In genomic region chr13:29861694-29862110, GRCh38 we compare ENCODE assay signal across 17 cellular contexts. TPM values are rescaled to one million over a fixed set of nuclear protein-coding genes. Genes with fewer than 3 reads are reported as not detected.
A peak's percentile ranks its signal among the peaks of the same experiment; 100 is the strongest.
DNase-seq lines count a peak whose midpoint lies in the region; ATAC-seq, FAIRE-seq and TF ChIP-seq lines count a peak whose summit lies in the region.
"Had no signal": no experiment of that assay in that cellular context is flagged by ENCODE, and none has a peak within 500 bp of the region (broad histone marks: within the 10 kb centered on the region; RNA-seq: fewer than 3 reads in every experiment).

No MANE protein-coding gene starts in this region.

- TF ChIP-seq EP300 in H1 (IDR thresholded peaks at IDR 0.05; ENCODE audit: borderline replicate concordance in 1 of 2, low read depth in 2 of 2, low read length in 2 of 2) = no peak

- intact Hi-C loops in IMR-90 (cut with micrococcal nuclease) = loop anchor here (5.0 kb wide), 1 partner anchor 41 kb away; no protein-coding TSS in a partner anchor
- intact Hi-C loops in right cardiac atrium (cut with DNase I) = no loop called here

- H3K23ac ChIP-seq in IMR-90 (ENCODE audit: low read depth, low read length) (no peak overlapping the region), H1 (ENCODE audit: insufficient read length) (no peak overlapping the region), mesendoderm (ENCODE audit: low read length) (no peak overlapping the region)

- H3K9ac ChIP-seq in IMR-90 (ENCODE audit: low read depth, low read length) (no peak overlapping the region), H1 (replicated peaks in 1 of 4; ENCODE audit: extremely low read depth in 1 of 4, low read depth in 3 of 4, low read length in 3 of 4) (no peak overlapping the region), mesendoderm (ENCODE audit: low read length) (no peak overlapping the region)
- H3K9ac ChIP-seq: BLaER1 had no signal

- H3K4me3 ChIP-seq in AG09309 (ENCODE audit: control insufficient read depth, low read depth, low read length) (no peak overlapping the region), IMR-90 (ENCODE audit: insufficient read depth, low read depth, low read length) (no peak overlapping the region), H1 (ENCODE audit: extremely low read depth in 1 of 4, insufficient read depth in 2 of 4, low read depth in 3 of 4, low read length in 4 of 4) (no peak overlapping the region), mesendoderm (ENCODE audit: low read length) (no peak overlapping the region), right cardiac atrium (ENCODE audit: low read length) (no peak overlapping the region)
- H3K4me3 ChIP-seq: BLaER1, Peyer's patch had no signal

- H4K5ac ChIP-seq in IMR-90 (ENCODE audit: low read depth, low read length) = no peak overlapping the region
- H4K5ac ChIP-seq in H1 (ENCODE audit: insufficient read length, low read depth, low read length) = no peak overlapping the region
- no peak overlapping the region for H4K5ac ChIP-seq in mesendoderm (ENCODE audit: low read length)

- H4K91ac ChIP-seq in IMR-90 (ENCODE audit: insufficient read depth, low read depth, low read length) (peak overlapping the region; percentile 88), H1 (replicated peaks; ENCODE audit: insufficient read length, low read length) (no peak overlapping the region)

- DNase-seq in AG09309 (ENCODE audit: low read depth) (peak; percentile 92), IMR-90 (peak; percentile 97), H1 (ENCODE audit: low read depth in 1 of 2, low spot score in 2 of 2) (no peak), mesendoderm (peak; percentile 68), NCI-H1105 treated with DMSO at 0.1 percent for 48 hours (lab: John Stamatoyannopoulos, UW) (no peak), right cardiac atrium (no peak)
- DNase-seq: activated CD4-positive, alpha-beta T cell treated with anti-CD3 and anti-CD28 coated beads, Interleukin-2, amount 50 U/mL, for 48 hours; activated effector memory CD4-positive, alpha-beta T cell treated with anti-CD3 and anti-CD28 coated beads, Interleukin-2, amount 50 U/mL, for 16 hours; DND-41; NCI-H1436; NCI-H510A treated with DMSO at 0.1 percent for 48 hours; Peyer's patch; retina; stimulated activated naive CD4-positive, alpha-beta T cell had no signal

- no peak overlapping the region for H2AK9ac ChIP-seq in IMR-90 (replicated peaks; ENCODE audit: low read depth, low read length, poor library complexity)

- CTCF ChIA-PET in IMR-90 (lab: Yijun Ruan, JAX) = no interaction called here
- CTCF ChIA-PET in H1 (lab: Charles Lee; ENCODE audit: partially characterized antibody) = no interaction called here

- no peak for TF ChIP-seq CTCF in AG09309 (IDR thresholded peaks at IDR 0.05; ENCODE audit: control insufficient read depth, insufficient read depth, low read depth, low read length, missing control alignments)
- TF ChIP-seq CTCF in IMR-90 (conservative IDR thresholded peaks at IDR 0.05; ENCODE audit: low read depth, low read length) = no peak
- TF ChIP-seq CTCF in H1 (IDR thresholded peaks at IDR 0.05; ENCODE audit: control extremely low read depth in 1 of 3, insufficient read depth in 1 of 3, low read depth in 1 of 3, low read length in 3 of 3) = no peak

- 14% methylated on average over 4 of the region's 8 CpGs; no CpG with 5 or more reads in 1 of the 2 experiments for WGBS in IMR-90 (ENCODE audit: extremely low coverage in 2 of 2, insufficient read length in 1 of 2), 2 experiments
- WGBS in H1 (ENCODE audit: extremely low coverage in 1 of 2, insufficient coverage in 1 of 2, insufficient read length in 1 of 2, insufficient replicate concordance in 2 of 2, low coverage in 1 of 2, low lambda C conversion rate in 2 of 2, missing lambda C conversion rate in 1 of 2), 2 experiments = 94% methylated on average over 8 of the region's 8 CpGs; no CpG with 5 or more reads in 1 of the 2 experiments
- no CpG with 5 or more reads among the region's 8 CpGs for WGBS in mesendoderm (ENCODE audit: extremely low coverage, insufficient coverage, low lambda C conversion rate)
- 93% methylated on average over 8 of the region's 8 CpGs for WGBS in right cardiac atrium

- H2BK15ac ChIP-seq in IMR-90 (ENCODE audit: low read depth, low read length) (no peak overlapping the region; the same call in 2 of the 3 replicates), H1 (ENCODE audit: low read length) (no peak overlapping the region), mesendoderm (replicated peaks; ENCODE audit: low read depth) (no peak overlapping the region)

- H4K20me1 ChIP-seq in IMR-90 (ENCODE audit: insufficient read depth, low read length) (no peaks in the 10 kb centered on the region), H1 (replicated peaks in 1 of 2; ENCODE audit: control insufficient read depth in 1 of 2, insufficient read depth in 2 of 2, low read length in 2 of 2) (no peaks in the 10 kb centered on the region)
- H4K20me1 ChIP-seq: BLaER1 had no signal

- no peaks in the 10 kb centered on the region; the same call in 1 of the 2 replicates for H3K23me2 ChIP-seq in H1 (ENCODE audit: low read depth, low read length)

- no peak overlapping the region; the same call in 1 of the 2 replicates for H3K56ac ChIP-seq in IMR-90 (ENCODE audit: extremely low read depth, insufficient read depth, low read length)
- H3K56ac ChIP-seq in H1 (replicated peaks; ENCODE audit: insufficient read length, low read depth, low read length) = no peak overlapping the region
- H3K56ac ChIP-seq in mesendoderm (ENCODE audit: low read length) = no peak overlapping the region

- H3K27ac ChIP-seq in IMR-90 (ENCODE audit: insufficient read depth, low read length) (peak overlapping the region; percentile 51), H1 (ENCODE audit: low read depth, low read length) (no peak overlapping the region), mesendoderm (ENCODE audit: low read depth, low read length) (no peak overlapping the region), right cardiac atrium (ENCODE audit: low read length) (no peak overlapping the region)
- H3K27ac ChIP-seq: BLaER1, Peyer's patch had no signal

- H2BK20ac ChIP-seq in IMR-90 (ENCODE audit: low read depth, low read length) = peak overlapping the region; percentile 98
- no peak overlapping the region for H2BK20ac ChIP-seq in H1 (ENCODE audit: low read length)

- H3K18ac ChIP-seq in IMR-90 (ENCODE audit: low read depth, low read length) = no peak overlapping the region
- no peak overlapping the region for H3K18ac ChIP-seq in H1 (ENCODE audit: extremely low read depth, low read length)
- no peak overlapping the region for H3K18ac ChIP-seq in mesendoderm (ENCODE audit: low read length)

- TF ChIP-seq RAD21 in IMR-90 (IDR thresholded peaks at IDR 0.05; ENCODE audit: low read length) (no peak), H1 (IDR thresholded peaks at IDR 0.05 in 1 of 2, conservative IDR thresholded peaks at IDR 0.05 in 1 of 2; ENCODE audit: low read depth in 2 of 2, low read length in 2 of 2) (no peak)

- BruUV-seq in IMR-90 (replicated peaks; lab: Mats Ljungman, UMichigan) = no TSS peak

- H2BK120ac ChIP-seq in IMR-90 (ENCODE audit: low read depth, low read length) (peak overlapping the region; percentile 98), H1 (replicated peaks; ENCODE audit: low read depth, low read length) (no peak overlapping the region), mesendoderm (ENCODE audit: low read depth, low read length) (no peak overlapping the region)

- no peak for TF ChIP-seq POLR2A in IMR-90 (IDR thresholded peaks at IDR 0.05; ENCODE audit: low read depth, low read length)
- no peak for TF ChIP-seq POLR2A in H1 (IDR thresholded peaks at IDR 0.05; ENCODE audit: control extremely low read depth in 1 of 2, low read depth in 2 of 2, low read length in 2 of 2)

- H3K79me1 ChIP-seq in IMR-90 (ENCODE audit: low read depth in 1 of 2, low read length in 2 of 2) (no peaks in the 10 kb centered on the region), H1 (ENCODE audit: low read depth, low read length) (no peaks in the 10 kb centered on the region), mesendoderm (ENCODE audit: low read length) (no peaks in the 10 kb centered on the region)

- H2BK12ac ChIP-seq in H1 (ENCODE audit: low read depth, low read length) = no peak overlapping the region

- H3K4ac ChIP-seq in IMR-90 (ENCODE audit: low read depth, low read length) (peak overlapping the region; percentile 96), H1 (replicated peaks; ENCODE audit: insufficient read length, low read depth, low read length) (no peak overlapping the region), mesendoderm (ENCODE audit: low read depth, low read length) (no peak overlapping the region)

- dilution Hi-C loops in IMR-90 (cut with HindIII; ENCODE audit: low sequenced_read_pairs, unreplicated experiment) = no loop called here

- H2AK5ac ChIP-seq in IMR-90 (ENCODE audit: low read depth, low read length) (no peak overlapping the region; the same call in 1 of the 2 replicates), H1 (ENCODE audit: low read depth, low read length) (peak overlapping the region; percentile 32; the same call in 1 of the 2 replicates), mesendoderm (ENCODE audit: low read length) (no peak overlapping the region)

- H3K4me1 ChIP-seq in IMR-90 (ENCODE audit: control insufficient read depth, insufficient read depth, low read length) (peaks cover 10% of the 10 kb centered on the region; the same call in 1 of the 2 replicates), H1 (replicated peaks in 1 of 4; ENCODE audit: control insufficient read depth in 3 of 4, insufficient read depth in 4 of 4, low read length in 3 of 4) (no peaks in the 10 kb centered on the region), mesendoderm (ENCODE audit: control insufficient read depth, low read depth, low read length) (no peaks in the 10 kb centered on the region), right cardiac atrium (ENCODE audit: control insufficient read depth, insufficient read depth, low read length) (no peaks in the 10 kb centered on the region)
- H3K4me1 ChIP-seq: BLaER1, Peyer's patch had no signal

- H2AFZ ChIP-seq in IMR-90 (replicated peaks; ENCODE audit: low read length, poor library complexity) (peak overlapping the region; percentile 72), H1 (ENCODE audit: low read length) (no peak overlapping the region)

- no peak overlapping the region; the same call in 1 of the 2 replicates for H3K4me2 ChIP-seq in IMR-90 (ENCODE audit: low read depth, low read length)
- no peak overlapping the region for H3K4me2 ChIP-seq in H1 (ENCODE audit: insufficient read depth in 1 of 2, low read depth in 2 of 2, low read length in 2 of 2)
- no peak overlapping the region for H3K4me2 ChIP-seq in mesendoderm (ENCODE audit: low read length)
- H3K4me2 ChIP-seq: BLaER1 had no signal

- H2BK5ac ChIP-seq in IMR-90 (ENCODE audit: low read depth, low read length, poor library complexity, severe bottlenecking) (peak overlapping the region; percentile 98), H1 (ENCODE audit: low read depth, low read length) (no peak overlapping the region), mesendoderm (ENCODE audit: low read length) (no peak overlapping the region)

- POLR2A ChIA-PET in IMR-90 (lab: Charles Lee; ENCODE audit: unreplicated experiment) = interaction anchor here (1.0 kb wide), 1 partner anchor 13 kb away, joined by 3 read pairs; no protein-coding TSS in a partner anchor
- POLR2A ChIA-PET in H1 (lab: Charles Lee; ENCODE audit: partially characterized antibody) = no interaction called here

- 0 out of 2 replicates have a peak overlapping the region, but pooled peaks have one; percentile 86 for H3K14ac ChIP-seq in IMR-90 (replicated peaks; ENCODE audit: low read depth, low read length)
- H3K14ac ChIP-seq in H1 (ENCODE audit: insufficient read length) = no peak overlapping the region

- peak overlapping the region; percentile 86 to 93; a peak in 1 of 4 replicates for H4K8ac ChIP-seq in IMR-90 (ENCODE audit: low read depth in 2 of 2, low read length in 2 of 2)
- H4K8ac ChIP-seq in H1 (ENCODE audit: extremely low read depth, insufficient read depth, low read length) = no peak overlapping the region
- H4K8ac ChIP-seq in mesendoderm (ENCODE audit: low read depth, low read length) = no peak overlapping the region

- ATAC-seq in IMR-90 (ENCODE audit: low read depth) = peak; percentile 91
- no peak for ATAC-seq in right cardiac atrium
- ATAC-seq in GM18511 (IDR thresholded peaks at IDR 0.05; ENCODE audit: unreplicated experiment) = no peak
- no peak for ATAC-seq in GM18909 (IDR thresholded peaks at IDR 0.05; ENCODE audit: poor library complexity, unreplicated experiment)

- H3K36me3 ChIP-seq in IMR-90 (ENCODE audit: control insufficient read depth, insufficient read depth, low read length) (no peaks in the 10 kb centered on the region), H1 (ENCODE audit: control insufficient read depth in 2 of 4, insufficient read depth in 4 of 4, low read length in 3 of 4) (no peaks in the 10 kb centered on the region), mesendoderm (ENCODE audit: control insufficient read depth, insufficient read depth, low read length) (no peaks in the 10 kb centered on the region)
- H3K36me3 ChIP-seq: BLaER1, Peyer's patch had no signal

- in situ Hi-C loops in IMR-90 (cut with MboI; ENCODE audit: low sequenced_read_pairs) = no loop called here

- H3K27me3 ChIP-seq in IMR-90 (ENCODE audit: control insufficient read depth, insufficient read depth, low read length) = no peaks in the 10 kb centered on the region
- H3K27me3 ChIP-seq in H1 (replicated peaks in 1 of 4; ENCODE audit: control insufficient read depth in 3 of 4, extremely low read depth in 1 of 4, insufficient read depth in 3 of 4, low read length in 3 of 4) = no peaks in the 10 kb centered on the region; a peak in 1 of 7 replicates
- H3K27me3 ChIP-seq in mesendoderm (ENCODE audit: insufficient read depth, low read length, poor library complexity) = no peaks in the 10 kb centered on the region
- no peaks in the 10 kb centered on the region for H3K27me3 ChIP-seq in right cardiac atrium (ENCODE audit: control insufficient read depth, insufficient read depth)
- H3K27me3 ChIP-seq: BLaER1, Peyer's patch had no signal

- no peak for FAIRE-seq in H1 (lab: Jason Lieb, UNC)

- H3K9me3 ChIP-seq in IMR-90 (ENCODE audit: control insufficient read depth, insufficient read depth, low read length) = no peaks in the 10 kb centered on the region
- H3K9me3 ChIP-seq in H1 (ENCODE audit: insufficient read depth in 2 of 2, low read depth in 1 of 2, low read length in 1 of 2) = no peaks in the 10 kb centered on the region
- no peaks in the 10 kb centered on the region for H3K9me3 ChIP-seq in right cardiac atrium (ENCODE audit: control insufficient read depth, low read length)
- H3K9me3 ChIP-seq: BLaER1, Peyer's patch had no signal

- no peaks in the 10 kb centered on the region for H3K79me2 ChIP-seq in H1 (ENCODE audit: control insufficient read depth in 1 of 2, insufficient read depth in 2 of 2, low read length in 2 of 2)
- no peaks in the 10 kb centered on the region for H3K79me2 ChIP-seq in mesendoderm (ENCODE audit: control insufficient read depth, insufficient read depth, low read length)

- peaks cover 14% of the 10 kb centered on the region for H3K9me1 ChIP-seq in IMR-90 (ENCODE audit: insufficient read depth, low read length)

RNA-seq across cellular contexts. Expression of gene UBL3, which starts 11.3 kb away (rescaled TPM):
- total RNA-seq in IMR-90 (2012; rRNA removed) = 19.9 and 30.3 TPM in 2 replicates
- polyA plus RNA-seq in IMR-90 (2012; rRNA removed) = 14.3 and 16.0 TPM in 2 replicates
- polyA plus RNA-seq in IMR-90 (2012; cell fraction: cytosol; rRNA removed) = 5.7 and 6.5 TPM in 2 replicates
- polyA plus RNA-seq in IMR-90 (2012; cell fraction: nucleus; rRNA removed; ENCODE audit: low replicate concordance) = 3.5 and 7.6 TPM in 2 replicates
- 15.3 and 16.1 TPM in 2 replicates for total RNA-seq in H1 (2021; fragmentation: NEBNext Ultra II Directional; extraction: Animal tissue kit (Norgen Biotek cat#: 25700))
- 4.3 and 5.3 TPM in 2 replicates for polyA plus RNA-seq in H1 (2011; rRNA removed)
- polyA plus RNA-seq in H1 (2011; cell fraction: cytosol; rRNA removed) = 6.4 TPM
- 5.3 TPM for polyA plus RNA-seq in H1 (2011; cell fraction: nucleus; rRNA removed)
- 5.3 to 12.1 TPM (median 7.2 TPM) in 4 replicates for polyA plus RNA-seq in H1 (2012, experiment 1 of 2)
- 1.1 TPM for polyA plus RNA-seq in H1 (2012, experiment 2 of 2)
- polyA plus RNA-seq in H1 (2013, experiment 1 of 2) = 11.0 TPM
- polyA plus RNA-seq in H1 (2013, experiment 2 of 2) = 9.8 TPM
- 5.7 and 8.0 TPM in 2 replicates for polyA minus RNA-seq in H1 (2011; rRNA and poly(A)+ RNA removed)
- 7.8 TPM for polyA minus RNA-seq in H1 (2011; cell fraction: cytosol; rRNA and poly(A)+ RNA removed)
- polyA minus RNA-seq in H1 (2011; cell fraction: nucleus; rRNA and poly(A)+ RNA removed) = 16.9 TPM
- 16.0 TPM for polyA plus RNA-seq in mesendoderm (2013, experiment 1 of 2)
- 15.7 TPM for polyA plus RNA-seq in mesendoderm (2013, experiment 2 of 2)
- 10 to 100 TPM; 23.5 to 25.8 (median 24.9) TPM for total RNA-seq in right cardiac atrium
- 15.8 TPM for polyA plus RNA-seq in right cardiac atrium

Comparison
In these comparisons a context has a peak if more than half of its experiments do, and no peak if none do; other contexts are left out.
1. DNase-seq: peak in AG09309 (single experiment), IMR-90 (single experiment) and mesendoderm (single experiment); none in H1 (0 of 2), NCI-H1105 treated with DMSO at 0.1 percent for 48 hours (single experiment) and right cardiac atrium (0 of 3).
2. H4K8ac ChIP-seq: peak in IMR-90 (2 of 2); none in H1 (single experiment) and mesendoderm (single experiment).